In genomic region chr3:71563827-71564226, GRCh38 we compare ENCODE assay signal across 1 cellular context.
TF ChIP-seq lines count a peak whose summit lies in the region.

No MANE protein-coding gene starts in this region.

TF ChIP-seq in GM12878, 131 proteins besides CTCF, POLR2A, EP300 and RAD21 (continued from another document and continues in another):
- no peak for TF ChIP-seq TCF7 (IDR thresholded peaks at IDR 0.05; ENCODE audit: borderline replicate concordance)
- TF ChIP-seq LARP7 (IDR thresholded peaks at IDR 0.05) = no peak
- TF ChIP-seq, protein P1, sequence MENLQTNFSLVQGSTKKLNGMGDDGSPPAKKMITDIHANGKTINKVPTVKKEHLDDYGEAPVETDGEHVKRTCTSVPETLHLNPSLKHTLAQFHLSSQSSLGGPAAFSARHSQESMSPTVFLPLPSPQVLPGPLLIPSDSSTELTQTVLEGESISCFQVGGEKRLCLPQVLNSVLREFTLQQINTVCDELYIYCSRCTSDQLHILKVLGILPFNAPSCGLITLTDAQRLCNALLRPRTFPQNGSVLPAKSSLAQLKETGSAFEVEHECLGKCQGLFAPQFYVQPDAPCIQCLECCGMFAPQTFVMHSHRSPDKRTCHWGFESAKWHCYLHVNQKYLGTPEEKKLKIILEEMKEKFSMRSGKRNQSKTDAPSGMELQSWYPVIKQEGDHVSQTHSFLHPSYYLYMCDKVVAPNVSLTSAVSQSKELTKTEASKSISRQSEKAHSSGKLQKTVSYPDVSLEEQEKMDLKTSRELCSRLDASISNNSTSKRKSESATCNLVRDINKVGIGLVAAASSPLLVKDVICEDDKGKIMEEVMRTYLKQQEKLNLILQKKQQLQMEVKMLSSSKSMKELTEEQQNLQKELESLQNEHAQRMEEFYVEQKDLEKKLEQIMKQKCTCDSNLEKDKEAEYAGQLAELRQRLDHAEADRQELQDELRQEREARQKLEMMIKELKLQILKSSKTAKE (IDR thresholded peaks at IDR 0.05; ENCODE audit: low read depth, poor library complexity, severe bottlenecking) = no peak
- no peak for TF ChIP-seq KDM1A (IDR thresholded peaks at IDR 0.05; ENCODE audit: borderline replicate concordance)
- no peak for TF ChIP-seq NBN (IDR thresholded peaks at IDR 0.05)
- TF ChIP-seq PAX8 (IDR thresholded peaks at IDR 0.05) = no peak
- TF ChIP-seq, protein P2, sequence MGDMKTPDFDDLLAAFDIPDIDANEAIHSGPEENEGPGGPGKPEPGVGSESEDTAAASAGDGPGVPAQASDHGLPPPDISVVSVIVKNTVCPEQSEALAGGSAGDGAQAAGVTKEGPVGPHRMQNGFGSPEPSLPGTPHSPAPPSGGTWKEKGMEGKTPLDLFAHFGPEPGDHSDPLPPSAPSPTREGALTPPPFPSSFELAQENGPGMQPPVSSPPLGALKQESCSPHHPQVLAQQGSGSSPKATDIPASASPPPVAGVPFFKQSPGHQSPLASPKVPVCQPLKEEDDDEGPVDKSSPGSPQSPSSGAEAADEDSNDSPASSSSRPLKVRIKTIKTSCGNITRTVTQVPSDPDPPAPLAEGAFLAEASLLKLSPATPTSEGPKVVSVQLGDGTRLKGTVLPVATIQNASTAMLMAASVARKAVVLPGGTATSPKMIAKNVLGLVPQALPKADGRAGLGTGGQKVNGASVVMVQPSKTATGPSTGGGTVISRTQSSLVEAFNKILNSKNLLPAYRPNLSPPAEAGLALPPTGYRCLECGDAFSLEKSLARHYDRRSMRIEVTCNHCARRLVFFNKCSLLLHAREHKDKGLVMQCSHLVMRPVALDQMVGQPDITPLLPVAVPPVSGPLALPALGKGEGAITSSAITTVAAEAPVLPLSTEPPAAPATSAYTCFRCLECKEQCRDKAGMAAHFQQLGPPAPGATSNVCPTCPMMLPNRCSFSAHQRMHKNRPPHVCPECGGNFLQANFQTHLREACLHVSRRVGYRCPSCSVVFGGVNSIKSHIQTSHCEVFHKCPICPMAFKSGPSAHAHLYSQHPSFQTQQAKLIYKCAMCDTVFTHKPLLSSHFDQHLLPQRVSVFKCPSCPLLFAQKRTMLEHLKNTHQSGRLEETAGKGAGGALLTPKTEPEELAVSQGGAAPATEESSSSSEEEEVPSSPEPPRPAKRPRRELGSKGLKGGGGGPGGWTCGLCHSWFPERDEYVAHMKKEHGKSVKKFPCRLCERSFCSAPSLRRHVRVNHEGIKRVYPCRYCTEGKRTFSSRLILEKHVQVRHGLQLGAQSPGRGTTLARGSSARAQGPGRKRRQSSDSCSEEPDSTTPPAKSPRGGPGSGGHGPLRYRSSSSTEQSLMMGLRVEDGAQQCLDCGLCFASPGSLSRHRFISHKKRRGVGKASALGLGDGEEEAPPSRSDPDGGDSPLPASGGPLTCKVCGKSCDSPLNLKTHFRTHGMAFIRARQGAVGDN (IDR thresholded peaks at IDR 0.05) = no peak
- no peak for TF ChIP-seq MAX (IDR thresholded peaks at IDR 0.05; ENCODE audit: low read depth, low read length)
- TF ChIP-seq JUND (IDR thresholded peaks at IDR 0.05; ENCODE audit: low read depth, low read length) = no peak
- TF ChIP-seq BHLHE40 (IDR thresholded peaks at IDR 0.05; ENCODE audit: borderline replicate concordance in 1 of 2, low read depth in 2 of 2, low read length in 1 of 2) = peak; percentile 53 to 86; a peak in 3 of 4 replicates
- no peak for TF ChIP-seq IKZF1 (conservative IDR thresholded peaks at IDR 0.05)
- no peak for TF ChIP-seq RFX5 (IDR thresholded peaks at IDR 0.05; ENCODE audit: low read depth, low read length)
- 0 out of 2 replicates have a peak, but pooled peaks have one; percentile 48 for TF ChIP-seq BCL11A (IDR thresholded peaks at IDR 0.05; ENCODE audit: low read depth, low read length)
- no peak for TF ChIP-seq YY1 (IDR thresholded peaks at IDR 0.05; ENCODE audit: low read depth, low read length)
- peak; percentile 65; the same call in 1 of the 2 replicates for TF ChIP-seq IRF4 (IDR thresholded peaks at IDR 0.05; ENCODE audit: low read depth, low read length)
- TF ChIP-seq BACH1 (IDR thresholded peaks at IDR 0.05; ENCODE audit: borderline replicate concordance) = no peak
- no peak for TF ChIP-seq GABPA (IDR thresholded peaks at IDR 0.05; ENCODE audit: low read depth)
- no peak for TF ChIP-seq ZNF592 (IDR thresholded peaks at IDR 0.05)
- TF ChIP-seq SMAD5 (IDR thresholded peaks at IDR 0.05; ENCODE audit: low read depth) = no peak
- no peak for TF ChIP-seq SMC3 (IDR thresholded peaks at IDR 0.05; ENCODE audit: borderline replicate concordance, low read length)
- TF ChIP-seq SIX5 (IDR thresholded peaks at IDR 0.05; ENCODE audit: low read depth, low read length, severe bottlenecking) = no peak
- TF ChIP-seq HCFC1 (IDR thresholded peaks at IDR 0.05; ENCODE audit: low read length) = no peak
- no peak for TF ChIP-seq KAT2A (conservative IDR thresholded peaks at IDR 0.05; ENCODE audit: control insufficient read depth, low read depth, low read length)
- TF ChIP-seq SREBF2 (IDR thresholded peaks at IDR 0.05; ENCODE audit: low read length) = no peak
- TF ChIP-seq STAT3 (IDR thresholded peaks at IDR 0.05; ENCODE audit: low read depth, low read length) = no peak
- no peak for TF ChIP-seq NKRF (conservative IDR thresholded peaks at IDR 0.05)
- no peak for TF ChIP-seq TAF1 (IDR thresholded peaks at IDR 0.05; ENCODE audit: borderline replicate concordance, low read depth, low read length)
- TF ChIP-seq YBX1 (IDR thresholded peaks at IDR 0.05) = no peak
- TF ChIP-seq E2F8 (IDR thresholded peaks at IDR 0.05; ENCODE audit: low read depth, partially characterized antibody) = no peak
- no peak for TF ChIP-seq E2F4 (IDR thresholded peaks at IDR 0.05; ENCODE audit: low read depth, low read length)
- no peak for TF ChIP-seq NR2F1 (conservative IDR thresholded peaks at IDR 0.05)
- TF ChIP-seq TCF3 (IDR thresholded peaks at IDR 0.05; ENCODE audit: borderline replicate concordance, insufficient read depth, low read depth, low read length) = peak; percentile 78; the same call in 1 of the 2 replicates
- no peak for TF ChIP-seq CBFB (IDR thresholded peaks at IDR 0.05; ENCODE audit: low read depth)
- TF ChIP-seq, protein P3, sequence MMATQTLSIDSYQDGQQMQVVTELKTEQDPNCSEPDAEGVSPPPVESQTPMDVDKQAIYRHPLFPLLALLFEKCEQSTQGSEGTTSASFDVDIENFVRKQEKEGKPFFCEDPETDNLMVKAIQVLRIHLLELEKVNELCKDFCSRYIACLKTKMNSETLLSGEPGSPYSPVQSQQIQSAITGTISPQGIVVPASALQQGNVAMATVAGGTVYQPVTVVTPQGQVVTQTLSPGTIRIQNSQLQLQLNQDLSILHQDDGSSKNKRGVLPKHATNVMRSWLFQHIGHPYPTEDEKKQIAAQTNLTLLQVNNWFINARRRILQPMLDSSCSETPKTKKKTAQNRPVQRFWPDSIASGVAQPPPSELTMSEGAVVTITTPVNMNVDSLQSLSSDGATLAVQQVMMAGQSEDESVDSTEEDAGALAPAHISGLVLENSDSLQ (IDR thresholded peaks at IDR 0.05) = no peak
- no peak for TF ChIP-seq FOXM1 (IDR thresholded peaks at IDR 0.05; ENCODE audit: low read depth, low read length)
- TF ChIP-seq MXI1 (IDR thresholded peaks at IDR 0.05; ENCODE audit: low read depth, low read length) = no peak
- no peak for TF ChIP-seq HSF1 (IDR thresholded peaks at IDR 0.05; ENCODE audit: low read depth, low read length)
- TF ChIP-seq BMI1 (IDR thresholded peaks at IDR 0.05; ENCODE audit: borderline replicate concordance) = no peak
- TF ChIP-seq MTA3 (IDR thresholded peaks at IDR 0.05; ENCODE audit: borderline replicate concordance, low read length) = no peak
